ENCODE assay signal across 8 cellular contexts in the genomic region with DNA sequence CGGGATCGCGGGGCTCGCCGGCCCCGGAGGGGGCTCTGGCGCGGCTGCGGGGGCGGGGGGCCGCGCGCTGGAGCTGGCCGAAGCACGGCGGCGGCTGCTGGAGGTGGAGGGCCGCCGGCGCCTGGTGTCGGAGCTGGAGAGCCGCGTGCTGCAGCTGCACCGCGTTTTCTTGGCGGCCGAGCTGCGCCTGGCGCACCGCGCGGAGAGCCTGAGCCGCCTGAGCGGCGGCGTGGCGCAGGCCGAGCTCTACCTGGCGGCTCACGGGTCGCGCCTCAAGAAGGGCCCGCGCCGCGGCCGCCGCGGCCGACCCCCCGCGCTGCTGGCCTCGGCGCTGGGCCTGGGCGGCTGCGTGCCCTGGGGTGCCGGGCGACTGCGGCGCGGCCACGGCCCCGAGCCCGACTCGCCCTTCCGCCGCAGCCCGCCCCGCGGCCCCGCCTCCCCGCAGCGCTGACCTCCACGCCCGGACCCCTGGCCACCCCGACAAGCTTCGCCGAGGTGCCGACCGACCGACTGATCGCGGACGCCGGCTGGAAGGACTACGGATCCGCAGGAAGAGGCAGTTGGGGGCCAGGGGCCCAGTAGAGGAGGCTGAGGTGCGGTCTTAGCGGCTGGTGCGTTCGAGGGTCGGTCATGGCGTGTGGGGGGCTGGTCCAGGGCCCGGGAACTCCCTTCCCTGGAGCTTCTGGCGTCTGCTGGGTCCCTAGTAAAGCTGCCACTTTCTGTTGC. TPM values are rescaled to one million over a fixed set of nuclear protein-coding genes. Genes with fewer than 3 reads are reported as not detected.
DNase-seq lines count a peak whose midpoint lies in the region; ATAC-seq and TF ChIP-seq lines count a peak whose summit lies in the region.

No MANE protein-coding gene starts in this region.

- peak overlapping the region; percentile 70 to 93 (median 92) for H3K27ac ChIP-seq in gastroesophageal sphincter

- DNase-seq in D341Med (ENCODE audit: low spot score), result peak; percentile 77
- DNase-seq in activated T-cell treated with anti-CD3 and anti-CD28 coated beads, Interleukin-2, amount 50 U/mL, for 1 hour, result peak; percentile 25
- no peak for DNase-seq in retinal pigment epithelial cell (ENCODE audit: low read depth)
- no peak for DNase-seq in inferior parietal cortex (ENCODE audit: extremely low spot score)
- DNase-seq in COLO829 (ENCODE audit: low spot score), result no peak
- DNase-seq in KG1 (lab: John Stamatoyannopoulos, UW), result no peak

- TF ChIP-seq CTCF in gastroesophageal sphincter (IDR thresholded peaks at IDR 0.05), result no peak
- TF ChIP-seq CTCF in retinal pigment epithelial cell (conservative IDR thresholded peaks at IDR 0.05; ENCODE audit: low read depth, low read length), result no peak

- no peak for TF ChIP-seq EP300 in gastroesophageal sphincter (IDR thresholded peaks at IDR 0.05)

- H3K4me3 ChIP-seq in gastroesophageal sphincter (peak overlapping the region; percentile 57 to 91), retinal pigment epithelial cell (ENCODE audit: low read length) (peak overlapping the region; percentile 69)

- peaks cover 13 to 61% (median 20%) of the 10 kb centered on the region in 3 donors for H3K4me1 ChIP-seq in gastroesophageal sphincter

- H3K27me3 ChIP-seq in gastroesophageal sphincter, result peaks cover 30% of the 10 kb centered on the region

- no peak for TF ChIP-seq POLR2A in gastroesophageal sphincter (IDR thresholded peaks at IDR 0.05)

- no peaks in the 10 kb centered on the region for H3K9me3 ChIP-seq in gastroesophageal sphincter

- ATAC-seq in HG02885 (IDR thresholded peaks at IDR 0.05; ENCODE audit: poor library complexity, unreplicated experiment), result peak; percentile 27
- ATAC-seq in gastroesophageal sphincter, result peak; percentile 10

- no peaks in the 10 kb centered on the region for H3K36me3 ChIP-seq in gastroesophageal sphincter

- WGBS in gastroesophageal sphincter (ENCODE audit: low coverage in 1 of 2), 2 donors, result no CpG with 5 or more reads among the region's 95 CpGs

RNA-seq across cellular contexts. Expression of gene TRNP1, which starts 0.7 kb away (rescaled TPM):
- total RNA-seq in gastroesophageal sphincter, result 10 to 100 TPM; 15.9 to 48.4 (median 38.8) TPM

RNA-seq across cellular contexts. Expression of gene TENT5B, which starts 18.5 kb away (rescaled TPM):
- 100 to 1,000 TPM in 3 of 4 donors, 10 to 100 TPM in 1; 89.9 to 284 (median 166) TPM for total RNA-seq in gastroesophageal sphincter

RNA-seq across cellular contexts. Expression of gene KDF1, which starts 33.9 kb away (rescaled TPM):
- 1 to 10 TPM in 1 of 4 donors, not detected in 3; 2.3 TPM for total RNA-seq in gastroesophageal sphincter

Comparison
In these comparisons a context has a peak if more than half of its experiments do, and no peak if none do; other contexts are left out.
1. DNase-seq: peak in D341Med (single experiment) and activated T-cell treated with anti-CD3 and anti-CD28 coated beads, Interleukin-2, amount 50 U/mL, for 1 hour (single experiment); none in retinal pigment epithelial cell (single experiment), inferior parietal cortex (single experiment), COLO829 (single experiment) and KG1 (single experiment).